14 cellular contexts compared by ENCODE assay signal in genomic region chr11:58628446-58628845, GRCh38. TPM values are rescaled to one million over a fixed set of nuclear protein-coding genes. Genes with fewer than 3 reads are reported as not detected.
DNase-seq lines count a peak whose midpoint lies in the region; ATAC-seq and TF ChIP-seq lines count a peak whose summit lies in the region.
"Had no signal": no experiment of that assay in that cellular context is flagged by ENCODE, and none has a peak within 500 bp of the region (broad histone marks: within the 10 kb centered on the region; RNA-seq: fewer than 3 reads in every experiment).

No MANE protein-coding gene starts in this region.

- DNase-seq in activated CD4-positive, alpha-beta T cell treated with anti-CD3 and anti-CD28 coated beads for 36 hours, result no peak
- DNase-seq in activated CD4-positive, alpha-beta T cell treated with anti-CD3 and anti-CD28 coated beads, Interleukin-2, amount 50 U/mL, for 48 hours, result no peak
- DNase-seq in body of pancreas, result peak; percentile 16 to 50 (median 36)
- DNase-seq in right cardiac atrium, result peak in 2 of 3 donors; percentile 52 to 57
- DNase-seq in activated T-helper 1 cell treated with anti-CD3 and anti-CD28 coated beads, Interleukin-12 subunit alpha, Interleukin-12 subunit beta, Interleukin-2, Interleukin-4 antibody, amounts not matched to agents 30 ng/mL and 10 ng/mL and 1 ng/mL, durations not matched to agents 14 hours and 24 hours and 36 hours (ENCODE audit: low spot score), result no peak
- DNase-seq in progenitor cell of endocrine pancreas (ENCODE audit: low spot score, unreplicated experiment), result no peak
- DNase-seq: 8988T, NCI-H1092 treated with DMSO at 0.1 percent for 48 hours, NCI-H446 treated with DMSO at 0.1 percent for 48 hours, upper lobe of left lung had no signal

- no peak overlapping the region for H3K4me3 Mint-ChIP-seq in activated CD4-positive, alpha-beta T cell treated with anti-CD3 and anti-CD28 coated beads for 36 hours
- H3K4me3 Mint-ChIP-seq in activated T-helper 1 cell treated with anti-CD3 and anti-CD28 coated beads, Interleukin-12 subunit alpha, Interleukin-12 subunit beta, Interleukin-2, Interleukin-4 antibody, amounts not matched to agents 30 ng/mL and 10 ng/mL and 1 ng/mL, durations not matched to agents 14 hours and 24 hours and 36 hours, result no peak overlapping the region
- H3K4me3 Mint-ChIP-seq in progenitor cell of endocrine pancreas (ENCODE audit: low read depth), result no peak overlapping the region
- H3K4me3 Mint-ChIP-seq: activated naive CD8-positive, alpha-beta T cell; natural killer cell treated with Interleukin-12 subunit alpha and Interleukin-12 subunit beta and Interleukin-15 and Interleukin-18, amount 100 ng/mL, for 72 hours had no signal

- no peak overlapping the region for H3K9ac ChIP-seq in skeletal muscle tissue (ENCODE audit: low read depth in 1 of 3, low read length in 3 of 3)

- H3K27me3 ChIP-seq in body of pancreas (no peaks in the 10 kb centered on the region), right cardiac atrium (ENCODE audit: control insufficient read depth, insufficient read depth) (no peaks in the 10 kb centered on the region), skeletal muscle tissue (ENCODE audit: control insufficient read depth in 3 of 3, insufficient read depth in 3 of 3, low read length in 3 of 3) (no peaks in the 10 kb centered on the region)
- H3K27me3 ChIP-seq: upper lobe of left lung had no signal

- no peak for TF ChIP-seq POLR2A in body of pancreas (IDR thresholded peaks at IDR 0.05)

- H3K4me1 ChIP-seq in body of pancreas (peaks cover 42% of the 10 kb centered on the region), right cardiac atrium (ENCODE audit: control insufficient read depth, insufficient read depth, low read length) (no peaks in the 10 kb centered on the region), skeletal muscle tissue (ENCODE audit: control insufficient read depth in 3 of 3, insufficient read depth in 3 of 3, low read length in 3 of 3) (peaks cover 14 to 28% (median 15%) of the 10 kb centered on the region in 3 donors)

- CTCF ChIA-PET in activated CD4-positive, alpha-beta T cell treated with anti-CD3 and anti-CD28 coated beads for 36 hours (lab: Charles Lee), result interaction anchor here (0.6 to 9.2 kb wide), 15 partner anchors 10 to 979 kb away, joined by 3 to 89 read pairs (median 6); partner anchors contain the start of gene LPXN

- H3K27ac ChIP-seq in body of pancreas (no peak overlapping the region), right cardiac atrium (ENCODE audit: low read length) (no peak overlapping the region), skeletal muscle tissue (ENCODE audit: low read depth, low read length) (peak overlapping the region; percentile 75)
- H3K27ac ChIP-seq: upper lobe of left lung had no signal

- no peak for ATAC-seq in activated CD4-positive, alpha-beta T cell treated with anti-CD3 and anti-CD28 coated beads for 36 hours
- peak; percentile 54 for ATAC-seq in body of pancreas
- ATAC-seq in right cardiac atrium, result peak; percentile 27 to 56
- ATAC-seq in HG03095 (IDR thresholded peaks at IDR 0.05; ENCODE audit: unreplicated experiment), result no peak
- ATAC-seq: natural killer cell treated with Interleukin-12 subunit alpha and Interleukin-12 subunit beta and Interleukin-15 and Interleukin-18, amount 100 ng/mL, for 72 hours had no signal

- H3K4me3 ChIP-seq in body of pancreas (no peak overlapping the region), right cardiac atrium (ENCODE audit: low read length) (no peak overlapping the region), skeletal muscle tissue (ENCODE audit: low read length in 3 of 3) (no peak overlapping the region)
- H3K4me3 ChIP-seq: upper lobe of left lung had no signal

- H3K36me3 Mint-ChIP-seq in activated CD4-positive, alpha-beta T cell treated with anti-CD3 and anti-CD28 coated beads for 36 hours (ENCODE audit: low read depth), result peaks cover 22% of the 10 kb centered on the region
- H3K36me3 Mint-ChIP-seq in activated T-helper 1 cell treated with anti-CD3 and anti-CD28 coated beads, Interleukin-12 subunit alpha, Interleukin-12 subunit beta, Interleukin-2, Interleukin-4 antibody, amounts not matched to agents 30 ng/mL and 10 ng/mL and 1 ng/mL, durations not matched to agents 14 hours and 24 hours and 36 hours (ENCODE audit: low read depth), result peaks cover 25% of the 10 kb centered on the region
- peaks cover 9% of the 10 kb centered on the region for H3K36me3 Mint-ChIP-seq in progenitor cell of endocrine pancreas (ENCODE audit: insufficient read depth)

- H3K27me3 Mint-ChIP-seq in activated CD4-positive, alpha-beta T cell treated with anti-CD3 and anti-CD28 coated beads for 36 hours, result no peaks in the 10 kb centered on the region
- H3K27me3 Mint-ChIP-seq in activated T-helper 1 cell treated with anti-CD3 and anti-CD28 coated beads, Interleukin-12 subunit alpha, Interleukin-12 subunit beta, Interleukin-2, Interleukin-4 antibody, amounts not matched to agents 30 ng/mL and 10 ng/mL and 1 ng/mL, durations not matched to agents 14 hours and 24 hours and 36 hours (ENCODE audit: insufficient read depth), result no peaks in the 10 kb centered on the region
- no peaks in the 10 kb centered on the region for H3K27me3 Mint-ChIP-seq in progenitor cell of endocrine pancreas
- H3K27me3 Mint-ChIP-seq: activated naive CD8-positive, alpha-beta T cell; natural killer cell treated with Interleukin-12 subunit alpha and Interleukin-12 subunit beta and Interleukin-15 and Interleukin-18, amount 100 ng/mL, for 72 hours had no signal

- WGBS in body of pancreas, 2 donors, result 57 to 62% methylated on average over 3 of the region's 3 CpGs
- WGBS in right cardiac atrium, result 66% methylated on average over 3 of the region's 3 CpGs

- H3K9me3 Mint-ChIP-seq in activated CD4-positive, alpha-beta T cell treated with anti-CD3 and anti-CD28 coated beads for 36 hours (ENCODE audit: low read depth), result no peaks in the 10 kb centered on the region
- H3K9me3 Mint-ChIP-seq in activated T-helper 1 cell treated with anti-CD3 and anti-CD28 coated beads, Interleukin-12 subunit alpha, Interleukin-12 subunit beta, Interleukin-2, Interleukin-4 antibody, amounts not matched to agents 30 ng/mL and 10 ng/mL and 1 ng/mL, durations not matched to agents 14 hours and 24 hours and 36 hours, result no peaks in the 10 kb centered on the region
- H3K9me3 Mint-ChIP-seq in progenitor cell of endocrine pancreas (ENCODE audit: low read depth), result no peaks in the 10 kb centered on the region
- H3K9me3 Mint-ChIP-seq: natural killer cell treated with Interleukin-12 subunit alpha and Interleukin-12 subunit beta and Interleukin-15 and Interleukin-18, amount 100 ng/mL, for 72 hours had no signal

- intact Hi-C loops in activated CD4-positive, alpha-beta T cell treated with anti-CD3 and anti-CD28 coated beads for 36 hours (cut with DNase I, micrococcal nuclease), result loop anchor here in 1 of 2 experiments (2.0 kb wide), 1 partner anchor 52 kb away; no protein-coding TSS in a partner anchor
- intact Hi-C loops in body of pancreas (cut with DNase I), result no loop called here
- intact Hi-C loops in right cardiac atrium (cut with DNase I), result no loop called here
- intact Hi-C loops in activated T-helper 1 cell treated with anti-CD3 and anti-CD28 coated beads, Interleukin-12 subunit alpha, Interleukin-12 subunit beta, Interleukin-2, Interleukin-4 antibody, amounts not matched to agents 30 ng/mL and 10 ng/mL and 1 ng/mL, durations not matched to agents 14 hours and 24 hours and 36 hours (cut with micrococcal nuclease), result no loop called here

- H3K36me3 ChIP-seq in body of pancreas (replicated peaks in 1 of 2; ENCODE audit: insufficient read depth in 1 of 2, low read depth in 2 of 2), result peaks cover 7 to 8% of the 10 kb centered on the region in 2 donors
- peaks cover 6 to 11% (median 9%) of the 10 kb centered on the region in 3 donors for H3K36me3 ChIP-seq in skeletal muscle tissue (ENCODE audit: control insufficient read depth in 3 of 3, insufficient read depth in 3 of 3, low read length in 3 of 3)

- H3K9me3 ChIP-seq in body of pancreas, result no peaks in the 10 kb centered on the region
- H3K9me3 ChIP-seq in right cardiac atrium (ENCODE audit: control insufficient read depth, low read length), result no peaks in the 10 kb centered on the region
- no peaks in the 10 kb centered on the region for H3K9me3 ChIP-seq in skeletal muscle tissue (ENCODE audit: control insufficient read depth in 3 of 3, low read length in 3 of 3)
- H3K9me3 ChIP-seq: upper lobe of left lung had no signal

- POLR2A ChIA-PET in activated CD4-positive, alpha-beta T cell treated with anti-CD3 and anti-CD28 coated beads for 36 hours (lab: Charles Lee), result no interaction called here

- no peak for TF ChIP-seq CTCF in body of pancreas (IDR thresholded peaks at IDR 0.05)
- TF ChIP-seq CTCF in progenitor cell of endocrine pancreas (IDR thresholded peaks at IDR 0.05; ENCODE audit: unreplicated experiment), result no peak

- H3K27ac Mint-ChIP-seq in activated CD4-positive, alpha-beta T cell treated with anti-CD3 and anti-CD28 coated beads for 36 hours, result peak overlapping the region; percentile 32
- no peak overlapping the region for H3K27ac Mint-ChIP-seq in activated T-helper 1 cell treated with anti-CD3 and anti-CD28 coated beads, Interleukin-12 subunit alpha, Interleukin-12 subunit beta, Interleukin-2, Interleukin-4 antibody, amounts not matched to agents 30 ng/mL and 10 ng/mL and 1 ng/mL, durations not matched to agents 14 hours and 24 hours and 36 hours
- no peak overlapping the region for H3K27ac Mint-ChIP-seq in progenitor cell of endocrine pancreas

- peaks cover 9% of the 10 kb centered on the region for H3K4me1 Mint-ChIP-seq in activated CD4-positive, alpha-beta T cell treated with anti-CD3 and anti-CD28 coated beads for 36 hours
- peaks cover 10% of the 10 kb centered on the region for H3K4me1 Mint-ChIP-seq in activated T-helper 1 cell treated with anti-CD3 and anti-CD28 coated beads, Interleukin-12 subunit alpha, Interleukin-12 subunit beta, Interleukin-2, Interleukin-4 antibody, amounts not matched to agents 30 ng/mL and 10 ng/mL and 1 ng/mL, durations not matched to agents 14 hours and 24 hours and 36 hours (ENCODE audit: low read depth)
- peaks cover 8% of the 10 kb centered on the region for H3K4me1 Mint-ChIP-seq in progenitor cell of endocrine pancreas (ENCODE audit: low read depth)

RNA-seq across cellular contexts. Expression of gene CNTF, which starts 6.0 kb away (rescaled TPM):
- 1 to 10 TPM; 1.6 to 3.4 TPM for total RNA-seq in activated CD4-positive, alpha-beta T cell treated with anti-CD3 and anti-CD28 coated beads for 36 hours
- 1 to 10 TPM in 1 of 2 donors, under 1 TPM in 1; 0.66 to 1.3 TPM for total RNA-seq in body of pancreas
- total RNA-seq in right cardiac atrium, result 1 to 10 TPM in 3 of 4 donors, under 1 TPM in 1; 0.91 to 2.7 (median 1.1) TPM
- polyA plus RNA-seq in right cardiac atrium, result 0.59 TPM
- 1.6 TPM for total RNA-seq in skeletal muscle tissue
- 4.1 and 4.3 TPM in 2 replicates for total RNA-seq in activated T-helper 1 cell treated with anti-CD3 and anti-CD28 coated beads, Interleukin-12 subunit alpha, Interleukin-12 subunit beta, Interleukin-2, Interleukin-4 antibody, amounts not matched to agents 30 ng/mL and 10 ng/mL and 1 ng/mL, durations not matched to agents 14 hours and 24 hours and 36 hours
- 3.9 and 4.3 TPM in 2 replicates for total RNA-seq in progenitor cell of endocrine pancreas

RNA-seq across cellular contexts. Expression of gene ZFP91, which starts 49.6 kb away (rescaled TPM):
- 10 to 100 TPM; 35.7 to 44.0 TPM for total RNA-seq in activated CD4-positive, alpha-beta T cell treated with anti-CD3 and anti-CD28 coated beads for 36 hours
- total RNA-seq in body of pancreas (10 to 100 TPM; 25.4 to 25.7 TPM), right cardiac atrium (10 to 100 TPM; 53.3 to 60.9 (median 55.8) TPM), skeletal muscle tissue (27.7 TPM), progenitor cell of endocrine pancreas (48.3 and 51.2 TPM in 2 replicates)
- polyA plus RNA-seq in right cardiac atrium, result 16.7 TPM
- total RNA-seq in activated T-helper 1 cell treated with anti-CD3 and anti-CD28 coated beads, Interleukin-12 subunit alpha, Interleukin-12 subunit beta, Interleukin-2, Interleukin-4 antibody, amounts not matched to agents 30 ng/mL and 10 ng/mL and 1 ng/mL, durations not matched to agents 14 hours and 24 hours and 36 hours, result 59.2 and 60.2 TPM in 2 replicates

RNA-seq across cellular contexts. Expression of gene LPXN, which starts 52.8 kb away (rescaled TPM):
- 100 to 1,000 TPM; 110 to 163 TPM for total RNA-seq in activated CD4-positive, alpha-beta T cell treated with anti-CD3 and anti-CD28 coated beads for 36 hours
- total RNA-seq in body of pancreas (1 to 10 TPM; 5.7 to 6.3 TPM), right cardiac atrium (1 to 10 TPM; 4.6 to 7.1 (median 6.4) TPM), skeletal muscle tissue (4.2 TPM), progenitor cell of endocrine pancreas (6.5 and 6.6 TPM in 2 replicates)
- 3.0 TPM for polyA plus RNA-seq in right cardiac atrium
- total RNA-seq in activated T-helper 1 cell treated with anti-CD3 and anti-CD28 coated beads, Interleukin-12 subunit alpha, Interleukin-12 subunit beta, Interleukin-2, Interleukin-4 antibody, amounts not matched to agents 30 ng/mL and 10 ng/mL and 1 ng/mL, durations not matched to agents 14 hours and 24 hours and 36 hours, result 70.4 and 73.6 TPM in 2 replicates

Comparison
In these comparisons a context has a peak if more than half of its experiments do, and no peak if none do; other contexts are left out.
1. ATAC-seq: peak in body of pancreas (single experiment) and right cardiac atrium (2 of 2); none in activated CD4-positive, alpha-beta T cell treated with anti-CD3 and anti-CD28 coated beads for 36 hours (single experiment) and HG03095 (single experiment).
2. DNase-seq: peak in body of pancreas (4 of 4) and right cardiac atrium (2 of 3); none in activated CD4-positive, alpha-beta T cell treated with anti-CD3 and anti-CD28 coated beads for 36 hours (single experiment), activated CD4-positive, alpha-beta T cell treated with anti-CD3 and anti-CD28 coated beads, Interleukin-2, amount 50 U/mL, for 48 hours (0 of 2), activated T-helper 1 cell treated with anti-CD3 and anti-CD28 coated beads, Interleukin-12 subunit alpha, Interleukin-12 subunit beta, Interleukin-2, Interleukin-4 antibody, amounts not matched to agents 30 ng/mL and 10 ng/mL and 1 ng/mL, durations not matched to agents 14 hours and 24 hours and 36 hours (single experiment) and progenitor cell of endocrine pancreas (single experiment).